Comparison of ENCODE assay signal across 27 cellular contexts in genomic region chr19:57452307-57452706, GRCh38.
"Had no signal": no experiment of that assay in that cellular context is flagged by ENCODE, and none has a peak within 500 bp of the region (broad histone marks: within the 10 kb centered on the region; RNA-seq: fewer than 3 reads in every experiment).

No MANE protein-coding gene starts in this region.

- H3K27ac ChIP-seq: hepatocyte, lower lobe of right lung, neural progenitor cell, neutrophil, ovary, right atrium auricular region, skin epidermis, stomach, testis, thyroid gland, transverse colon, upper lobe of left lung, vagina had no signal

- H3K27me3 ChIP-seq: hepatocyte, neural progenitor cell, neutrophil, ovary, right atrium auricular region, stomach, testis, thyroid gland, transverse colon, upper lobe of left lung, vagina had no signal

- H3K9me3 ChIP-seq: right atrium auricular region, testis, thyroid gland had no signal

- H3K4me3 ChIP-seq: hepatocyte, lower lobe of right lung, neural progenitor cell, ovary, right atrium auricular region, skin epidermis, stomach, testis, thyroid gland, transverse colon, upper lobe of left lung, vagina had no signal

- H3K36me3 ChIP-seq: lower lobe of right lung, neural progenitor cell, neutrophil, ovary, right atrium auricular region, thyroid gland, transverse colon, upper lobe of left lung had no signal

- H3K4me2 ChIP-seq: hepatocyte, neural progenitor cell had no signal

- H2AFZ ChIP-seq: hepatocyte, neural progenitor cell had no signal

- H3K79me2 ChIP-seq: hepatocyte had no signal

- H3K9ac ChIP-seq: neural progenitor cell had no signal

- ATAC-seq: left ventricle myocardium superior; lower lobe of right lung; natural killer cell; sciatic nerve; stimulated activated naive B cell treated with anti-CD40 and anti-IgM and Interleukin-4, amounts not matched to agents 10 μg/mL and 1 μg/mL and 100 μg/mL, for 72 hours; stimulated activated naive CD8-positive, alpha-beta T cell treated with anti-CD3 and anti-CD28 coated beads, Interleukin-15, Interleukin-2, amounts not matched to agents 100 U/mL and 50 U/mL, for 24 hours had no signal

- DNase-seq: islet precursor cell; left ventricle myocardium superior; lower lobe of right lung; mammary epithelial cell; mesenchymal stem cell; natural killer cell; nephron progenitor cell; occipital lobe; ovary; stimulated activated CD4-positive, alpha-beta T cell treated with anti-CD3 and anti-CD28 coated beads, Interleukin-12 subunit alpha, Interleukin-12 subunit beta, amount 100 ng/mL, for 4 hours; stimulated activated CD4-positive, alpha-beta T cell treated with anti-CD3 and anti-CD28 coated beads, Interleukin-15, amount 100 ng/mL, for 24 hours; stimulated activated CD4-positive, alpha-beta T cell treated with anti-CD3 and anti-CD28 coated beads, Interleukin-2, amount 100 ng/mL, for 24 hours; stimulated activated CD4-positive, alpha-beta T cell treated with anti-CD3 and anti-CD28 coated beads, Interleukin-4, amount 100 ng/mL, for 1 hour; stimulated activated naive B cell treated with anti-CD40 and anti-IgM and Interleukin-4, amounts not matched to agents 10 μg/mL and 1 μg/mL and 100 μg/mL, for 72 hours; stimulated activated naive CD8-positive, alpha-beta T cell treated with anti-CD3 and anti-CD28 coated beads, Interleukin-15, Interleukin-2, amounts not matched to agents 100 U/mL and 50 U/mL, for 24 hours; stomach; testis; thyroid gland; transverse colon; upper lobe of left lung had no signal

- H3K4me1 ChIP-seq: lower lobe of right lung, neural progenitor cell, right atrium auricular region, stomach, testis, thyroid gland, transverse colon, upper lobe of left lung, vagina had no signal
